Comparison of ENCODE assay signal across 8 cellular contexts in the genomic region with DNA sequence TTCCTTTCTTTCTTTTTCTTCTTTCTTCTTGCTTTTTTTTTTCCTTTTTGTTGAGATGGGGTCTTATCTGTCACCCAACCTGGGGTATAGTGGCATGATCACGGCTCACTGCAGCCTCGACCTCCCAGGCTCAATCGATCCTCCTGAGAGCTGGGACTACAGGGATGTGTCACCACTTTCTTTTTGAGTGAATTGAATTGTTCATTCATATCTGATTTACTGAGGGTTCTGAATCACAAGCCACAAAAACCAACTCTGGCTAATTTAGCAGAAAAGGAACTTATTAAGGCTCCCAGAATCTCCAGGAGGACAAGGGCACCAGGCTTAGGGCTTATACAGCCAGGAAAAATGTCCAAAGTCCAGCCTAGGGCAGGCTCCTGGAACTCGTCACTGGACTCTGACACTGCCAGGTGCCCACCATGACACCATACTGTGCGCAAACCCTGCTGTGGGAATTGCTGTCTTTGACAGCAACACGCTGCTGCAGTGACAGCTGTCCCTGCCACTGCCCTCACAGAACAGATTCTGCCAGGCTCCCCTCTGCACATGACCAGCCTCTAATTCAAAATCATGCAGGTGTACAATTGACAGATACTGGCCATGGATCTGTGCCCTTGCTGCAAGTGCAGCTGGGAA. TPM values are rescaled to one million over a fixed set of nuclear protein-coding genes. Genes with fewer than 3 reads are reported as not detected.
DNase-seq lines count a peak whose midpoint lies in the region; ATAC-seq and TF ChIP-seq lines count a peak whose summit lies in the region.

No MANE protein-coding gene starts in this region.

- H3K27me3 Mint-ChIP-seq in activated CD8-positive, alpha-beta memory T cell treated with anti-CD3 and anti-CD28 coated beads, Interleukin-2, amount 10 ng/mL, durations not matched to agents 7 days and 5 days = peaks cover 64% of the 10 kb centered on the region
- no peaks in the 10 kb centered on the region for H3K27me3 Mint-ChIP-seq in WTC11 (ENCODE audit: low read depth)

- peak overlapping the region; percentile 78 for H3K27ac Mint-ChIP-seq in activated CD8-positive, alpha-beta memory T cell treated with anti-CD3 and anti-CD28 coated beads, Interleukin-2, amount 10 ng/mL, durations not matched to agents 7 days and 5 days
- no peak overlapping the region for H3K27ac Mint-ChIP-seq in WTC11

- H3K36me3 Mint-ChIP-seq in activated CD8-positive, alpha-beta memory T cell treated with anti-CD3 and anti-CD28 coated beads, Interleukin-2, amount 10 ng/mL, durations not matched to agents 7 days and 5 days = no peaks in the 10 kb centered on the region
- H3K36me3 Mint-ChIP-seq in WTC11 = no peaks in the 10 kb centered on the region

- peaks cover 53% of the 10 kb centered on the region for H3K4me1 Mint-ChIP-seq in activated CD8-positive, alpha-beta memory T cell treated with anti-CD3 and anti-CD28 coated beads, Interleukin-2, amount 10 ng/mL, durations not matched to agents 7 days and 5 days
- no peaks in the 10 kb centered on the region for H3K4me1 Mint-ChIP-seq in WTC11

- CTCF ChIA-PET in activated CD8-positive, alpha-beta memory T cell treated with anti-CD3 and anti-CD28 coated beads, Interleukin-2, amount 10 ng/mL, durations not matched to agents 7 days and 5 days (lab: Charles Lee) = interaction anchor here (1.0 to 5.9 kb wide), 5 partner anchors 11 to 24 kb away, joined by 3 to 41 read pairs (median 17); no protein-coding TSS in a partner anchor
- CTCF ChIA-PET in WTC11 (lab: Charles Lee) = interaction anchor here (1.3 to 8.7 kb wide), 2 partner anchors 14 to 24 kb away, joined by 6 to 70 read pairs; no protein-coding TSS in a partner anchor

- no peak for TF ChIP-seq CTCF in WTC11 (IDR thresholded peaks at IDR 0.05)

- peak; percentile 56 for ATAC-seq in HG03108 (IDR thresholded peaks at IDR 0.05; ENCODE audit: unreplicated experiment)
- peak; percentile 91 for ATAC-seq in activated CD8-positive, alpha-beta memory T cell treated with anti-CD3 and anti-CD28 coated beads, Interleukin-2, amount 10 ng/mL, durations not matched to agents 7 days and 5 days
- no peak for ATAC-seq in WTC11

- POLR2A ChIA-PET in WTC11 (lab: Charles Lee) = no interaction called here

- peak; percentile 13 for DNase-seq in stimulated activated CD4-positive, alpha-beta T cell treated with anti-CD3 and anti-CD28 coated beads, Interleukin-12 subunit alpha, Interleukin-12 subunit beta, amount 100 ng/mL, for 4 hours
- no peak for DNase-seq in stimulated activated CD4-positive, alpha-beta T cell treated with anti-CD3 and anti-CD28 coated beads, Interleukin-4, amount 100 ng/mL, for 4 hours
- peak; percentile 74 for DNase-seq in activated CD8-positive, alpha-beta memory T cell treated with anti-CD3 and anti-CD28 coated beads, Interleukin-2, amount 10 ng/mL, durations not matched to agents 7 days and 5 days
- peak; percentile 54 for DNase-seq in stimulated activated CD8-positive, alpha-beta memory T cell treated with anti-CD3 and anti-CD28 coated beads, Interleukin-4, amount 100 ng/mL, for 48 hours
- DNase-seq in SIG-M5 (lab: John Stamatoyannopoulos, UW) (no peak), DMS153 treated with DMSO at 0.1 percent for 48 hours (lab: John Stamatoyannopoulos, UW; ENCODE audit: unreplicated experiment) (no peak), WTC11 (ENCODE audit: low spot score) (no peak)

- H3K9me3 Mint-ChIP-seq in activated CD8-positive, alpha-beta memory T cell treated with anti-CD3 and anti-CD28 coated beads, Interleukin-2, amount 10 ng/mL, durations not matched to agents 7 days and 5 days (ENCODE audit: low read depth) = no peaks in the 10 kb centered on the region
- H3K9me3 Mint-ChIP-seq in WTC11 = peaks cover 6% of the 10 kb centered on the region; the same call in 1 of the 2 replicates

- peak overlapping the region; percentile 73 for H3K4me3 Mint-ChIP-seq in activated CD8-positive, alpha-beta memory T cell treated with anti-CD3 and anti-CD28 coated beads, Interleukin-2, amount 10 ng/mL, durations not matched to agents 7 days and 5 days
- no peak overlapping the region for H3K4me3 Mint-ChIP-seq in WTC11

TF ChIP-seq in WTC11, 78 proteins besides CTCF, POLR2A, EP300 and RAD21:
- TF ChIP-seq, protein P1, sequence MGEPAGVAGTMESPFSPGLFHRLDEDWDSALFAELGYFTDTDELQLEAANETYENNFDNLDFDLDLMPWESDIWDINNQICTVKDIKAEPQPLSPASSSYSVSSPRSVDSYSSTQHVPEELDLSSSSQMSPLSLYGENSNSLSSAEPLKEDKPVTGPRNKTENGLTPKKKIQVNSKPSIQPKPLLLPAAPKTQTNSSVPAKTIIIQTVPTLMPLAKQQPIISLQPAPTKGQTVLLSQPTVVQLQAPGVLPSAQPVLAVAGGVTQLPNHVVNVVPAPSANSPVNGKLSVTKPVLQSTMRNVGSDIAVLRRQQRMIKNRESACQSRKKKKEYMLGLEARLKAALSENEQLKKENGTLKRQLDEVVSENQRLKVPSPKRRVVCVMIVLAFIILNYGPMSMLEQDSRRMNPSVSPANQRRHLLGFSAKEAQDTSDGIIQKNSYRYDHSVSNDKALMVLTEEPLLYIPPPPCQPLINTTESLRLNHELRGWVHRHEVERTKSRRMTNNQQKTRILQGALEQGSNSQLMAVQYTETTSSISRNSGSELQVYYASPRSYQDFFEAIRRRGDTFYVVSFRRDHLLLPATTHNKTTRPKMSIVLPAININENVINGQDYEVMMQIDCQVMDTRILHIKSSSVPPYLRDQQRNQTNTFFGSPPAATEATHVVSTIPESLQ (CRISPR knock-in tag; IDR thresholded peaks at IDR 0.05) = no peak
- TF ChIP-seq, protein P2, sequence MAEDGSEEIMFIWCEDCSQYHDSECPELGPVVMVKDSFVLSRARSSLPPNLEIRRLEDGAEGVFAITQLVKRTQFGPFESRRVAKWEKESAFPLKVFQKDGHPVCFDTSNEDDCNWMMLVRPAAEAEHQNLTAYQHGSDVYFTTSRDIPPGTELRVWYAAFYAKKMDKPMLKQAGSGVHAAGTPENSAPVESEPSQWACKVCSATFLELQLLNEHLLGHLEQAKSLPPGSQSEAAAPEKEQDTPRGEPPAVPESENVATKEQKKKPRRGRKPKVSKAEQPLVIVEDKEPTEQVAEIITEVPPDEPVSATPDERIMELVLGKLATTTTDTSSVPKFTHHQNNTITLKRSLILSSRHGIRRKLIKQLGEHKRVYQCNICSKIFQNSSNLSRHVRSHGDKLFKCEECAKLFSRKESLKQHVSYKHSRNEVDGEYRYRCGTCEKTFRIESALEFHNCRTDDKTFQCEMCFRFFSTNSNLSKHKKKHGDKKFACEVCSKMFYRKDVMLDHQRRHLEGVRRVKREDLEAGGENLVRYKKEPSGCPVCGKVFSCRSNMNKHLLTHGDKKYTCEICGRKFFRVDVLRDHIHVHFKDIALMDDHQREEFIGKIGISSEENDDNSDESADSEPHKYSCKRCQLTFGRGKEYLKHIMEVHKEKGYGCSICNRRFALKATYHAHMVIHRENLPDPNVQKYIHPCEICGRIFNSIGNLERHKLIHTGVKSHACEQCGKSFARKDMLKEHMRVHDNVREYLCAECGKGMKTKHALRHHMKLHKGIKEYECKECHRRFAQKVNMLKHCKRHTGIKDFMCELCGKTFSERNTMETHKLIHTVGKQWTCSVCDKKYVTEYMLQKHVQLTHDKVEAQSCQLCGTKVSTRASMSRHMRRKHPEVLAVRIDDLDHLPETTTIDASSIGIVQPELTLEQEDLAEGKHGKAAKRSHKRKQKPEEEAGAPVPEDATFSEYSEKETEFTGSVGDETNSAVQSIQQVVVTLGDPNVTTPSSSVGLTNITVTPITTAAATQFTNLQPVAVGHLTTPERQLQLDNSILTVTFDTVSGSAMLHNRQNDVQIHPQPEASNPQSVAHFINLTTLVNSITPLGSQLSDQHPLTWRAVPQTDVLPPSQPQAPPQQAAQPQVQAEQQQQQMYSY (CRISPR knock-in tag; IDR thresholded peaks at IDR 0.05) = no peak
- TF ChIP-seq, protein P3, sequence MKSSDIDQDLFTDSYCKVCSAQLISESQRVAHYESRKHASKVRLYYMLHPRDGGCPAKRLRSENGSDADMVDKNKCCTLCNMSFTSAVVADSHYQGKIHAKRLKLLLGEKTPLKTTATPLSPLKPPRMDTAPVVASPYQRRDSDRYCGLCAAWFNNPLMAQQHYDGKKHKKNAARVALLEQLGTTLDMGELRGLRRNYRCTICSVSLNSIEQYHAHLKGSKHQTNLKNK (CRISPR knock-in tag; IDR thresholded peaks at IDR 0.05) = no peak
- TF ChIP-seq, protein P4, sequence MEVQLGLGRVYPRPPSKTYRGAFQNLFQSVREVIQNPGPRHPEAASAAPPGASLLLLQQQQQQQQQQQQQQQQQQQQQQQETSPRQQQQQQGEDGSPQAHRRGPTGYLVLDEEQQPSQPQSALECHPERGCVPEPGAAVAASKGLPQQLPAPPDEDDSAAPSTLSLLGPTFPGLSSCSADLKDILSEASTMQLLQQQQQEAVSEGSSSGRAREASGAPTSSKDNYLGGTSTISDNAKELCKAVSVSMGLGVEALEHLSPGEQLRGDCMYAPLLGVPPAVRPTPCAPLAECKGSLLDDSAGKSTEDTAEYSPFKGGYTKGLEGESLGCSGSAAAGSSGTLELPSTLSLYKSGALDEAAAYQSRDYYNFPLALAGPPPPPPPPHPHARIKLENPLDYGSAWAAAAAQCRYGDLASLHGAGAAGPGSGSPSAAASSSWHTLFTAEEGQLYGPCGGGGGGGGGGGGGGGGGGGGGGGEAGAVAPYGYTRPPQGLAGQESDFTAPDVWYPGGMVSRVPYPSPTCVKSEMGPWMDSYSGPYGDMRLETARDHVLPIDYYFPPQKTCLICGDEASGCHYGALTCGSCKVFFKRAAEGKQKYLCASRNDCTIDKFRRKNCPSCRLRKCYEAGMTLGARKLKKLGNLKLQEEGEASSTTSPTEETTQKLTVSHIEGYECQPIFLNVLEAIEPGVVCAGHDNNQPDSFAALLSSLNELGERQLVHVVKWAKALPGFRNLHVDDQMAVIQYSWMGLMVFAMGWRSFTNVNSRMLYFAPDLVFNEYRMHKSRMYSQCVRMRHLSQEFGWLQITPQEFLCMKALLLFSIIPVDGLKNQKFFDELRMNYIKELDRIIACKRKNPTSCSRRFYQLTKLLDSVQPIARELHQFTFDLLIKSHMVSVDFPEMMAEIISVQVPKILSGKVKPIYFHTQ (CRISPR knock-in tag; IDR thresholded peaks at IDR 0.05) = no peak
- TF ChIP-seq ZNF423 (CRISPR knock-in tag; IDR thresholded peaks at IDR 0.05) (no peak), SOX15 (CRISPR knock-in tag; IDR thresholded peaks at IDR 0.05) (no peak), ZNF121 (CRISPR knock-in tag; IDR thresholded peaks at IDR 0.05) (no peak)

RNA-seq across cellular contexts. Expression of a gene that starts 42.9 kb away (rescaled TPM):
- 1 to 10 TPM; 1.5 to 3.1 TPM for total RNA-seq in activated CD8-positive, alpha-beta memory T cell treated with anti-CD3 and anti-CD28 coated beads, Interleukin-2, amount 10 ng/mL, durations not matched to agents 7 days and 5 days
- 1.9 to 2.5 TPM (median 2.1 TPM) in 3 replicates for total RNA-seq in WTC11 (2021)

Comparison
In these comparisons a context has a peak if more than half of its experiments do, and no peak if none do; other contexts are left out.
1. DNase-seq: peak in stimulated activated CD4-positive, alpha-beta T cell treated with anti-CD3 and anti-CD28 coated beads, Interleukin-12 subunit alpha, Interleukin-12 subunit beta, amount 100 ng/mL, for 4 hours (single experiment), activated CD8-positive, alpha-beta memory T cell treated with anti-CD3 and anti-CD28 coated beads, Interleukin-2, amount 10 ng/mL, durations not matched to agents 7 days and 5 days (single experiment) and stimulated activated CD8-positive, alpha-beta memory T cell treated with anti-CD3 and anti-CD28 coated beads, Interleukin-4, amount 100 ng/mL, for 48 hours (single experiment); none in stimulated activated CD4-positive, alpha-beta T cell treated with anti-CD3 and anti-CD28 coated beads, Interleukin-4, amount 100 ng/mL, for 4 hours (0 of 2), SIG-M5 (single experiment), DMS153 treated with DMSO at 0.1 percent for 48 hours (single experiment) and WTC11 (single experiment).